Comparison of ENCODE assay signal across 1 cellular context in the genomic region with DNA sequence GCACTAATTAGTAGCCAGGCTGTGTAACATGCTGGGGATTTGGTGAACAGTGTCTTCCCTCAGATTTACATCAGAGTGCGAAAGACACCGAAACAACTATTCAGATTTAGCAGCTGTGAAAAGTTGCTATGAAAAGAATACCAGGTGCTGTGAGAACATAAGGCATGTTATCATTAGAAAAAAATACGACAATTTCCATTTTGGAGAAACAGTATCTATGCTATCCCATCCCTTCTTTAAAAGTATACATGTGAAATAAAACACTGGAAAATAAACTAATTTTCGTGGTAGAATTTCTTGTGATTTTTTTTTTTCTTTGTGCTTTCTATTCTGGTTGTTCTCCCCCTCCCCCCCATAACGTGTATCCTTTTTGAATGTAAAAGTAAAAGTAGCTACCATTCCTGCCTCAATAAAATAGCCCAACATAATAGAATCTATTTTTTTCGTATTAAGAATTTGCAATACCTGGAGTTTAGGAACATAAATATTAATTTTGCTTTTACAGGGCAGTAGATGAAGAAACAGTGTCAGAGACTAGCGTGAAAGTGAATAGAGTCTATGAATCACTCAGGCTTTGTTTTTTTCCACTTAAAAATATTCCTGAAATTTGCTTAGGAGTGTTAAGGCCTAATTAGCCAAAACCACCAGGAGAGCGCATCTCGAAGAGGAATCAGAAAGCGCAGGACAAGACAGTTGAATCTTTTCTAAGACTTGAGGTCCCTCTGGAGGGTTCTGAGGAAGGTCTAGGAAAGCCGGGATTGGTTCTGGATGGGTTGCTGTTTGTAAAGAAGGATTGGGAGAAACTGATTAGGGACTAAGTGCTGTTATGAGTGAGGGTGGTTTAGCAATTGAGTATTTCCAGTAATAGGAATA.
TF ChIP-seq lines count a peak whose summit lies in the region.

No MANE protein-coding gene starts in this region.

TF ChIP-seq in K562, 482 proteins besides CTCF, POLR2A, EP300 and RAD21 (continues in another document):
- TF ChIP-seq KDM5B (IDR thresholded peaks at IDR 0.05; ENCODE audit: insufficient replicate concordance, low read depth, low read length) (peak; percentile 29), JUN (IDR thresholded peaks at IDR 0.05; ENCODE audit: borderline replicate concordance, low read depth, low read length) (no peak), JUN (CRISPR knock-in tag; IDR thresholded peaks at IDR 0.05; ENCODE audit: borderline replicate concordance) (no peak), SMAD2 (IDR thresholded peaks at IDR 0.05; ENCODE audit: low read depth, low read length) (no peak), MEF2D (tag; conservative IDR thresholded peaks at IDR 0.05; ENCODE audit: low read depth) (no peak), RNF2 (IDR thresholded peaks at IDR 0.05) (no peak), ESRRB (CRISPR knock-in tag; IDR thresholded peaks at IDR 0.05; ENCODE audit: borderline replicate concordance) (no peak), HMGN3 (IDR thresholded peaks at IDR 0.05; ENCODE audit: borderline replicate concordance, extremely low read depth, insufficient read length, low read depth, low read length) (no peak), FOXP1 (CRISPR knock-in tag; IDR thresholded peaks at IDR 0.05) (no peak), CBFA2T3 (IDR thresholded peaks at IDR 0.05) (0 out of 2 replicates have a peak, but pooled peaks have one; percentile 2), ADNP (tag; IDR thresholded peaks at IDR 0.05) (no peak), NBN (IDR thresholded peaks at IDR 0.05; ENCODE audit: low read depth) (0 out of 2 replicates have a peak, but pooled peaks have one; percentile 8), PCBP2 (IDR thresholded peaks at IDR 0.05; ENCODE audit: low read depth, low read length, poor library complexity, severe bottlenecking) (no peak), SMARCC2 (IDR thresholded peaks at IDR 0.05; ENCODE audit: low read depth) (0 out of 2 replicates have a peak, but pooled peaks have one; percentile 16), ARID1B (IDR thresholded peaks at IDR 0.05) (no peak), HMG20A (CRISPR knock-in tag; conservative IDR thresholded peaks at IDR 0.05) (no peak), ARNT (IDR thresholded peaks at IDR 0.05) (no peak), HDAC1 (IDR thresholded peaks at IDR 0.05) (no peak)
- TF ChIP-seq, protein P1, sequence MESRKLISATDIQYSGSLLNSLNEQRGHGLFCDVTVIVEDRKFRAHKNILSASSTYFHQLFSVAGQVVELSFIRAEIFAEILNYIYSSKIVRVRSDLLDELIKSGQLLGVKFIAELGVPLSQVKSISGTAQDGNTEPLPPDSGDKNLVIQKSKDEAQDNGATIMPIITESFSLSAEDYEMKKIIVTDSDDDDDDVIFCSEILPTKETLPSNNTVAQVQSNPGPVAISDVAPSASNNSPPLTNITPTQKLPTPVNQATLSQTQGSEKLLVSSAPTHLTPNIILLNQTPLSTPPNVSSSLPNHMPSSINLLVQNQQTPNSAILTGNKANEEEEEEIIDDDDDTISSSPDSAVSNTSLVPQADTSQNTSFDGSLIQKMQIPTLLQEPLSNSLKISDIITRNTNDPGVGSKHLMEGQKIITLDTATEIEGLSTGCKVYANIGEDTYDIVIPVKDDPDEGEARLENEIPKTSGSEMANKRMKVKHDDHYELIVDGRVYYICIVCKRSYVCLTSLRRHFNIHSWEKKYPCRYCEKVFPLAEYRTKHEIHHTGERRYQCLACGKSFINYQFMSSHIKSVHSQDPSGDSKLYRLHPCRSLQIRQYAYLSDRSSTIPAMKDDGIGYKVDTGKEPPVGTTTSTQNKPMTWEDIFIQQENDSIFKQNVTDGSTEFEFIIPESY (CRISPR knock-in tag; IDR thresholded peaks at IDR 0.05), result no peak
- TF ChIP-seq, protein P2, sequence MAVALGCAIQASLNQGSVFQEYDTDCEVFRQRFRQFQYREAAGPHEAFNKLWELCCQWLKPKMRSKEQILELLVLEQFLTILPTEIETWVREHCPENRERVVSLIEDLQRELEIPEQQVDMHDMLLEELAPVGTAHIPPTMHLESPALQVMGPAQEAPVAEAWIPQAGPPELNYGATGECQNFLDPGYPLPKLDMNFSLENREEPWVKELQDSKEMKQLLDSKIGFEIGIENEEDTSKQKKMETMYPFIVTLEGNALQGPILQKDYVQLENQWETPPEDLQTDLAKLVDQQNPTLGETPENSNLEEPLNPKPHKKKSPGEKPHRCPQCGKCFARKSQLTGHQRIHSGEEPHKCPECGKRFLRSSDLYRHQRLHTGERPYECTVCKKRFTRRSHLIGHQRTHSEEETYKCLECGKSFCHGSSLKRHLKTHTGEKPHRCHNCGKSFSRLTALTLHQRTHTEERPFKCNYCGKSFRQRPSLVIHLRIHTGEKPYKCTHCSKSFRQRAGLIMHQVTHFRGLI (CRISPR knock-in tag; IDR thresholded peaks at IDR 0.05), result no peak
- TF ChIP-seq, protein P3, sequence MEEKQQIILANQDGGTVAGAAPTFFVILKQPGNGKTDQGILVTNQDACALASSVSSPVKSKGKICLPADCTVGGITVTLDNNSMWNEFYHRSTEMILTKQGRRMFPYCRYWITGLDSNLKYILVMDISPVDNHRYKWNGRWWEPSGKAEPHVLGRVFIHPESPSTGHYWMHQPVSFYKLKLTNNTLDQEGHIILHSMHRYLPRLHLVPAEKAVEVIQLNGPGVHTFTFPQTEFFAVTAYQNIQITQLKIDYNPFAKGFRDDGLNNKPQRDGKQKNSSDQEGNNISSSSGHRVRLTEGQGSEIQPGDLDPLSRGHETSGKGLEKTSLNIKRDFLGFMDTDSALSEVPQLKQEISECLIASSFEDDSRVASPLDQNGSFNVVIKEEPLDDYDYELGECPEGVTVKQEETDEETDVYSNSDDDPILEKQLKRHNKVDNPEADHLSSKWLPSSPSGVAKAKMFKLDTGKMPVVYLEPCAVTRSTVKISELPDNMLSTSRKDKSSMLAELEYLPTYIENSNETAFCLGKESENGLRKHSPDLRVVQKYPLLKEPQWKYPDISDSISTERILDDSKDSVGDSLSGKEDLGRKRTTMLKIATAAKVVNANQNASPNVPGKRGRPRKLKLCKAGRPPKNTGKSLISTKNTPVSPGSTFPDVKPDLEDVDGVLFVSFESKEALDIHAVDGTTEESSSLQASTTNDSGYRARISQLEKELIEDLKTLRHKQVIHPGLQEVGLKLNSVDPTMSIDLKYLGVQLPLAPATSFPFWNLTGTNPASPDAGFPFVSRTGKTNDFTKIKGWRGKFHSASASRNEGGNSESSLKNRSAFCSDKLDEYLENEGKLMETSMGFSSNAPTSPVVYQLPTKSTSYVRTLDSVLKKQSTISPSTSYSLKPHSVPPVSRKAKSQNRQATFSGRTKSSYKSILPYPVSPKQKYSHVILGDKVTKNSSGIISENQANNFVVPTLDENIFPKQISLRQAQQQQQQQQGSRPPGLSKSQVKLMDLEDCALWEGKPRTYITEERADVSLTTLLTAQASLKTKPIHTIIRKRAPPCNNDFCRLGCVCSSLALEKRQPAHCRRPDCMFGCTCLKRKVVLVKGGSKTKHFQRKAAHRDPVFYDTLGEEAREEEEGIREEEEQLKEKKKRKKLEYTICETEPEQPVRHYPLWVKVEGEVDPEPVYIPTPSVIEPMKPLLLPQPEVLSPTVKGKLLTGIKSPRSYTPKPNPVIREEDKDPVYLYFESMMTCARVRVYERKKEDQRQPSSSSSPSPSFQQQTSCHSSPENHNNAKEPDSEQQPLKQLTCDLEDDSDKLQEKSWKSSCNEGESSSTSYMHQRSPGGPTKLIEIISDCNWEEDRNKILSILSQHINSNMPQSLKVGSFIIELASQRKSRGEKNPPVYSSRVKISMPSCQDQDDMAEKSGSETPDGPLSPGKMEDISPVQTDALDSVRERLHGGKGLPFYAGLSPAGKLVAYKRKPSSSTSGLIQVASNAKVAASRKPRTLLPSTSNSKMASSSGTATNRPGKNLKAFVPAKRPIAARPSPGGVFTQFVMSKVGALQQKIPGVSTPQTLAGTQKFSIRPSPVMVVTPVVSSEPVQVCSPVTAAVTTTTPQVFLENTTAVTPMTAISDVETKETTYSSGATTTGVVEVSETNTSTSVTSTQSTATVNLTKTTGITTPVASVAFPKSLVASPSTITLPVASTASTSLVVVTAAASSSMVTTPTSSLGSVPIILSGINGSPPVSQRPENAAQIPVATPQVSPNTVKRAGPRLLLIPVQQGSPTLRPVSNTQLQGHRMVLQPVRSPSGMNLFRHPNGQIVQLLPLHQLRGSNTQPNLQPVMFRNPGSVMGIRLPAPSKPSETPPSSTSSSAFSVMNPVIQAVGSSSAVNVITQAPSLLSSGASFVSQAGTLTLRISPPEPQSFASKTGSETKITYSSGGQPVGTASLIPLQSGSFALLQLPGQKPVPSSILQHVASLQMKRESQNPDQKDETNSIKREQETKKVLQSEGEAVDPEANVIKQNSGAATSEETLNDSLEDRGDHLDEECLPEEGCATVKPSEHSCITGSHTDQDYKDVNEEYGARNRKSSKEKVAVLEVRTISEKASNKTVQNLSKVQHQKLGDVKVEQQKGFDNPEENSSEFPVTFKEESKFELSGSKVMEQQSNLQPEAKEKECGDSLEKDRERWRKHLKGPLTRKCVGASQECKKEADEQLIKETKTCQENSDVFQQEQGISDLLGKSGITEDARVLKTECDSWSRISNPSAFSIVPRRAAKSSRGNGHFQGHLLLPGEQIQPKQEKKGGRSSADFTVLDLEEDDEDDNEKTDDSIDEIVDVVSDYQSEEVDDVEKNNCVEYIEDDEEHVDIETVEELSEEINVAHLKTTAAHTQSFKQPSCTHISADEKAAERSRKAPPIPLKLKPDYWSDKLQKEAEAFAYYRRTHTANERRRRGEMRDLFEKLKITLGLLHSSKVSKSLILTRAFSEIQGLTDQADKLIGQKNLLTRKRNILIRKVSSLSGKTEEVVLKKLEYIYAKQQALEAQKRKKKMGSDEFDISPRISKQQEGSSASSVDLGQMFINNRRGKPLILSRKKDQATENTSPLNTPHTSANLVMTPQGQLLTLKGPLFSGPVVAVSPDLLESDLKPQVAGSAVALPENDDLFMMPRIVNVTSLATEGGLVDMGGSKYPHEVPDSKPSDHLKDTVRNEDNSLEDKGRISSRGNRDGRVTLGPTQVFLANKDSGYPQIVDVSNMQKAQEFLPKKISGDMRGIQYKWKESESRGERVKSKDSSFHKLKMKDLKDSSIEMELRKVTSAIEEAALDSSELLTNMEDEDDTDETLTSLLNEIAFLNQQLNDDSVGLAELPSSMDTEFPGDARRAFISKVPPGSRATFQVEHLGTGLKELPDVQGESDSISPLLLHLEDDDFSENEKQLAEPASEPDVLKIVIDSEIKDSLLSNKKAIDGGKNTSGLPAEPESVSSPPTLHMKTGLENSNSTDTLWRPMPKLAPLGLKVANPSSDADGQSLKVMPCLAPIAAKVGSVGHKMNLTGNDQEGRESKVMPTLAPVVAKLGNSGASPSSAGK (IDR thresholded peaks at IDR 0.05), result 0 out of 2 replicates have a peak, but pooled peaks have one; percentile 17
- TF ChIP-seq, protein P4, sequence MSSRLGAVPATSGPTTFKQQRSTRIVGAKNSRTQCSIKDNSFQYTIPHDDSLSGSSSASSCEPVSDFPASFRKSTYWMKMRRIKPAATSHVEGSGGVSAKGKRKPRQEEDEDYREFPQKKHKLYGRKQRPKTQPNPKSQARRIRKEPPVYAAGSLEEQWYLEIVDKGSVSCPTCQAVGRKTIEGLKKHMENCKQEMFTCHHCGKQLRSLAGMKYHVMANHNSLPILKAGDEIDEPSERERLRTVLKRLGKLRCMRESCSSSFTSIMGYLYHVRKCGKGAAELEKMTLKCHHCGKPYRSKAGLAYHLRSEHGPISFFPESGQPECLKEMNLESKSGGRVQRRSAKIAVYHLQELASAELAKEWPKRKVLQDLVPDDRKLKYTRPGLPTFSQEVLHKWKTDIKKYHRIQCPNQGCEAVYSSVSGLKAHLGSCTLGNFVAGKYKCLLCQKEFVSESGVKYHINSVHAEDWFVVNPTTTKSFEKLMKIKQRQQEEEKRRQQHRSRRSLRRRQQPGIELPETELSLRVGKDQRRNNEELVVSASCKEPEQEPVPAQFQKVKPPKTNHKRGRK (tag; IDR thresholded peaks at IDR 0.05), result peak; percentile 7; the same call in 1 of the 2 replicates
- TF ChIP-seq, protein P5, sequence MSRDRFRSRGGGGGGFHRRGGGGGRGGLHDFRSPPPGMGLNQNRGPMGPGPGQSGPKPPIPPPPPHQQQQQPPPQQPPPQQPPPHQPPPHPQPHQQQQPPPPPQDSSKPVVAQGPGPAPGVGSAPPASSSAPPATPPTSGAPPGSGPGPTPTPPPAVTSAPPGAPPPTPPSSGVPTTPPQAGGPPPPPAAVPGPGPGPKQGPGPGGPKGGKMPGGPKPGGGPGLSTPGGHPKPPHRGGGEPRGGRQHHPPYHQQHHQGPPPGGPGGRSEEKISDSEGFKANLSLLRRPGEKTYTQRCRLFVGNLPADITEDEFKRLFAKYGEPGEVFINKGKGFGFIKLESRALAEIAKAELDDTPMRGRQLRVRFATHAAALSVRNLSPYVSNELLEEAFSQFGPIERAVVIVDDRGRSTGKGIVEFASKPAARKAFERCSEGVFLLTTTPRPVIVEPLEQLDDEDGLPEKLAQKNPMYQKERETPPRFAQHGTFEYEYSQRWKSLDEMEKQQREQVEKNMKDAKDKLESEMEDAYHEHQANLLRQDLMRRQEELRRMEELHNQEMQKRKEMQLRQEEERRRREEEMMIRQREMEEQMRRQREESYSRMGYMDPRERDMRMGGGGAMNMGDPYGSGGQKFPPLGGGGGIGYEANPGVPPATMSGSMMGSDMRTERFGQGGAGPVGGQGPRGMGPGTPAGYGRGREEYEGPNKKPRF (IDR thresholded peaks at IDR 0.05; ENCODE audit: low read depth, low read length), result no peak
- TF ChIP-seq, protein P6, sequence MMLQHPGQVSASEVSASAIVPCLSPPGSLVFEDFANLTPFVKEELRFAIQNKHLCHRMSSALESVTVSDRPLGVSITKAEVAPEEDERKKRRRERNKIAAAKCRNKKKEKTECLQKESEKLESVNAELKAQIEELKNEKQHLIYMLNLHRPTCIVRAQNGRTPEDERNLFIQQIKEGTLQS (IDR thresholded peaks at IDR 0.05), result no peak
- TF ChIP-seq, protein P6 (CRISPR knock-in tag; conservative IDR thresholded peaks at IDR 0.05), result no peak
- TF ChIP-seq, protein P7, sequence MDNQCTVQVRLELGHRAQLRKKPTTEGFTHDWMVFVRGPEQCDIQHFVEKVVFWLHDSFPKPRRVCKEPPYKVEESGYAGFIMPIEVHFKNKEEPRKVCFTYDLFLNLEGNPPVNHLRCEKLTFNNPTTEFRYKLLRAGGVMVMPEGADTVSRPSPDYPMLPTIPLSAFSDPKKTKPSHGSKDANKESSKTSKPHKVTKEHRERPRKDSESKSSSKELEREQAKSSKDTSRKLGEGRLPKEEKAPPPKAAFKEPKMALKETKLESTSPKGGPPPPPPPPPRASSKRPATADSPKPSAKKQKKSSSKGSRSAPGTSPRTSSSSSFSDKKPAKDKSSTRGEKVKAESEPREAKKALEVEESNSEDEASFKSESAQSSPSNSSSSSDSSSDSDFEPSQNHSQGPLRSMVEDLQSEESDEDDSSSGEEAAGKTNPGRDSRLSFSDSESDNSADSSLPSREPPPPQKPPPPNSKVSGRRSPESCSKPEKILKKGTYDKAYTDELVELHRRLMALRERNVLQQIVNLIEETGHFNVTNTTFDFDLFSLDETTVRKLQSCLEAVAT (IDR thresholded peaks at IDR 0.05), result 0 out of 4 replicates have a peak, but pooled peaks of 1 of the 2 experiments have one; percentile 10
